Comparison of ENCODE assay signal across 8 cellular contexts in the genomic region with DNA sequence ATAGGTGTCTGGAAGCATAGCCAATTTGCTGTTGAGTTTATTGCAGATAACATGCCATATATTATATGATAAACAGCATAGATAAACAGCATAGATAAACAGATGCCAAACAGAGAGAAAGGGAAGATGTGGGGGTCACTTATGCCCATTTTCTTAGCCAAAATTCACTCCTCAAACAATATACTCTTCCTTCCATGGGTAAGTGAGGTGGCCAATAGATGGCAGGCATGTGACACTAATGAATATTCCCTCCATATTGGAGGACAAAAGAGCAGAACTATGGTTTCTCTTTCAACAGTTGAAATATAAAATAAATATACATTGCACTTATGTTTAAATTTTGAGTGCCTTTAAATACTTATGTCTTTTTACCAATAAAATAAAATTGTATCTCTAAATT.
DNase-seq lines count a peak whose midpoint lies in the region; ATAC-seq, FAIRE-seq and TF ChIP-seq lines count a peak whose summit lies in the region.

No MANE protein-coding gene starts in this region.

- intact Hi-C loops in kidney (cut with DNase I), result no loop called here

- peaks cover 0 to 4% of the 10 kb centered on the region in 2 donors for H3K4me1 ChIP-seq in kidney (ENCODE audit: control insufficient read depth in 1 of 2, insufficient read depth in 1 of 2, low read depth in 1 of 2, low read length in 2 of 2)

- peak; percentile 26 for DNase-seq in COR-L47 (lab: John Stamatoyannopoulos, UW)
- DNase-seq in RPMI8226, result peak; percentile 17
- no peak for DNase-seq in kidney
- DNase-seq in DMS79 treated with DMSO at 0.1 percent for 48 hours (lab: John Stamatoyannopoulos, UW), result no peak
- DNase-seq in NCI-H1694 (lab: John Stamatoyannopoulos, UW), result no peak
- no peak for DNase-seq in NCI-H1436 treated with DMSO at 0.1 percent for 48 hours (lab: John Stamatoyannopoulos, UW)
- DNase-seq in NCI-H1930 (lab: John Stamatoyannopoulos, UW), result no peak

- no peaks in the 10 kb centered on the region for H3K36me3 ChIP-seq in kidney (ENCODE audit: control insufficient read depth in 1 of 2, insufficient read depth in 2 of 2, low read length in 2 of 2)

- H3K27ac ChIP-seq in kidney (ENCODE audit: low read depth in 2 of 2, low read length in 2 of 2), result no peak overlapping the region

- peak; percentile 59 for ATAC-seq in HG02798 (IDR thresholded peaks at IDR 0.05; ENCODE audit: poor library complexity, unreplicated experiment)

- H3K4me3 ChIP-seq in kidney (ENCODE audit: low read length in 2 of 2), result no peak overlapping the region

- FAIRE-seq in kidney (lab: Jason Lieb, UNC), result no peak

- peak; percentile 43 for TF ChIP-seq CTCF in kidney (IDR thresholded peaks at IDR 0.05; ENCODE audit: borderline replicate concordance, extremely low read depth, insufficient read depth)

- no peaks in the 10 kb centered on the region for H3K9me3 ChIP-seq in kidney (ENCODE audit: control insufficient read depth in 1 of 2, low read length in 2 of 2)

- no peak overlapping the region for H3K9ac ChIP-seq in kidney (ENCODE audit: low read length in 2 of 2)

Comparison
In these comparisons a context has a peak if more than half of its experiments do, and no peak if none do; other contexts are left out.
1. DNase-seq: peak in COR-L47 (single experiment) and RPMI8226 (single experiment); none in kidney (single experiment), DMS79 treated with DMSO at 0.1 percent for 48 hours (single experiment), NCI-H1694 (single experiment), NCI-H1436 treated with DMSO at 0.1 percent for 48 hours (single experiment) and NCI-H1930 (0 of 2).